ENCODE assay signal across 8 cellular contexts in the genomic region with DNA sequence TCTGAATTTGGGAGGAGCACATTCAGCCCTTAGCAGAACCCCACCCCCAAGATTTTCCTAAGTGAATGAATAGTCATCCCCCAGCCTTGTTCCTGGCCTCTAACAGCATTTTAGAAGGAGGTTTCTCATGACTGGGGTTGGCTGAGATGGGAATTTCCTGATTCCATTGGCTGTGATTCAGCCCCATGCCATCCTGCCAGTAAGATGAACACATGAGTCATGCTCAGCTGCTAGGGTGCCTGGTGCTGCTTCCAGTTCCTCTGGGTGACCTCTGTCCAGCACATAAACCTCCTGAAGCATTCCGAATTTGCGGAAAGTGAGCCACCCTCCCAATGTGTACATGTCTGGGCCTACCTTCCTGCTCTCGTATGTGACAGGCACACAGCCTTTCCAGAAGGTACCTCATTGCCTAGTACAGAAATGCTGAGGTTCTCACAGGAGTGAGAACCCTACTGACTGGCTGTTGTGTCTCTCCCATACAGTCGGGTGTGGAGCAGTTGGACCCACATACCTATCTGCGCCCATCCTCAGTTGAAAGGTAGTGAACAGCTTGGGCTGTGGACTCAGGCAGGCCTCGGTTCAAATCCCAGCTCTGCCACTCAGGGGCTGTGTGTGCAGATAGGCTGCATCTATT.
DNase-seq lines count a peak whose midpoint lies in the region; ATAC-seq, FAIRE-seq and TF ChIP-seq lines count a peak whose summit lies in the region.

No MANE protein-coding gene starts in this region.

- peak; percentile 92 for DNase-seq in H4 (ENCODE audit: low spot score)
- peak; percentile 2 for DNase-seq in T1000 (lab: John Stamatoyannopoulos, UW)
- DNase-seq in frontal cortex (ENCODE audit: low spot score in 2 of 2) = peak; percentile 43 to 60
- DNase-seq in pulmonary artery endothelial cell (ENCODE audit: low read depth, low spot score) = peak; percentile 84
- DNase-seq in GM20000 (ENCODE audit: low spot score) = no peak
- no peak for DNase-seq in Caco-2
- DNase-seq in NCI-H526 (lab: John Stamatoyannopoulos, UW) = no peak

- no peaks in the 10 kb centered on the region for H3K9me3 Mint-ChIP-seq in Caco-2 (ENCODE audit: unreplicated experiment)

- no peak for ATAC-seq in GM21619 (IDR thresholded peaks at IDR 0.05; ENCODE audit: unreplicated experiment)

- H3K27ac Mint-ChIP-seq in Caco-2 (ENCODE audit: unreplicated experiment) = no peak overlapping the region

- H3K4me1 ChIP-seq in Caco-2 = no peaks in the 10 kb centered on the region

- FAIRE-seq in frontal cortex (lab: Jason Lieb, UNC) = peak; percentile 40

- no TSS peak for BruUV-seq in Caco-2 (replicated peaks; lab: Mats Ljungman, UMichigan)

- H3K4me1 Mint-ChIP-seq in Caco-2 (ENCODE audit: low read depth, unreplicated experiment) = no peaks in the 10 kb centered on the region

- H3K4me3 ChIP-seq in Caco-2 (ENCODE audit: low read depth, low read length) = no peak overlapping the region

- H3K27me3 ChIP-seq in Caco-2 (replicated peaks; ENCODE audit: control insufficient read depth, insufficient read depth, low read length) = no peaks in the 10 kb centered on the region; the same call in 1 of the 2 replicates

- intact Hi-C loops in Caco-2 (cut with micrococcal nuclease; ENCODE audit: unreplicated experiment) = no loop called here

- no peak for TF ChIP-seq CTCF in GM20000 (IDR thresholded peaks at IDR 0.05; ENCODE audit: extremely low read depth, missing control alignments)
- TF ChIP-seq CTCF in Caco-2 (IDR thresholded peaks at IDR 0.05; ENCODE audit: insufficient read depth in 1 of 2, low read depth in 1 of 2, low read length in 1 of 2, severe bottlenecking in 1 of 2, unreplicated experiment in 1 of 2) = no peak

- CTCF ChIA-PET in Caco-2 (lab: Charles Lee) = interaction anchor here (0.6 to 0.8 kb wide), 2 partner anchors 74 to 162 kb away, joined by 3 to 4 read pairs; no protein-coding TSS in a partner anchor

- no peak overlapping the region for H3K4me3 Mint-ChIP-seq in Caco-2 (ENCODE audit: unreplicated experiment)

- no peaks in the 10 kb centered on the region for H3K9me3 ChIP-seq in Caco-2

- H3K27me3 Mint-ChIP-seq in Caco-2 (ENCODE audit: insufficient read depth, unreplicated experiment) = peaks cover 10% of the 10 kb centered on the region

- no peaks in the 10 kb centered on the region for H3K36me3 Mint-ChIP-seq in Caco-2 (ENCODE audit: insufficient read depth, unreplicated experiment)

- POLR2A ChIA-PET in Caco-2 (lab: Charles Lee) = no interaction called here

- H3K36me3 ChIP-seq in Caco-2 (ENCODE audit: control insufficient read depth, insufficient read depth, low read length) = no peaks in the 10 kb centered on the region

Comparison
In these comparisons a context has a peak if more than half of its experiments do, and no peak if none do; other contexts are left out.
1. DNase-seq: peak in H4 (single experiment), T1000 (single experiment), frontal cortex (2 of 2) and pulmonary artery endothelial cell (single experiment); none in GM20000 (single experiment), Caco-2 (0 of 2) and NCI-H526 (0 of 2).